ENCODE assay signal across 21 cellular contexts in the genomic region with DNA sequence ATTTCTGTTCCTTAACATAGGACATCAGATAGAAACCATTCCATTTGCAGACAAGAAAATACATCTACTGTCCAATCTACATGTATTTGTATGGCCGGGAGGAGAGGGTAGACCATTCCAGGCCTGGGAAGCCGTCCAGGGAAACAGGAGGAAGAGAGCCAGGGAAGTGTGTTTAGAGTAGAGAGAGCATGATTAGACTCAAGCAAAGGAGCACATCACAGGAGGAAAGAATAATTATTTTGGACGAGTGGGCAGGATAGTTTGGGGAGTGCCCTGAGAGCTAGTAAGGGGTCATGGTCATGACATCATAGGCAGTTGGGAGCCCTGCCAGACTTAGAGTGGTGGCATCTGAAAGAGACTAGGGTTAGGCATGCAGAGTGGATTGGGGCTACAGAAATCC.
A peak's percentile ranks its signal among the peaks of the same experiment; 100 is the strongest.
DNase-seq lines count a peak whose midpoint lies in the region; ATAC-seq and TF ChIP-seq lines count a peak whose summit lies in the region.
"Had no signal": no experiment of that assay in that cellular context is flagged by ENCODE, and none has a peak within 500 bp of the region (broad histone marks: within the 10 kb centered on the region; RNA-seq: fewer than 3 reads in every experiment).

No MANE protein-coding gene starts in this region.

- H3K9me3 ChIP-seq in IMR-90 (ENCODE audit: control insufficient read depth, insufficient read depth, low read length) = no peaks in the 10 kb centered on the region
- no peaks in the 10 kb centered on the region for H3K9me3 ChIP-seq in fibroblast of lung (ENCODE audit: control insufficient read depth, insufficient read depth, low read depth, low read length)
- H3K9me3 ChIP-seq: stomach had no signal

- DNase-seq in IMR-90 (peak; percentile 35), fibroblast of lung (ENCODE audit: low read depth in 2 of 2) (peak; percentile 24 to 50), pons (ENCODE audit: low spot score) (peak; percentile 30), NCI-H2171 (lab: John Stamatoyannopoulos, UW) (no peak), GM13977 (ENCODE audit: low spot score) (no peak)
- DNase-seq in activated T-helper 1 cell treated with anti-CD3 and anti-CD28 coated beads, Interleukin-12 subunit alpha, Interleukin-12 subunit beta, Interleukin-2, Interleukin-4 antibody, amounts not matched to agents 30 ng/mL and 10 ng/mL and 1 ng/mL, durations not matched to agents 14 hours and 24 hours and 36 hours (ENCODE audit: low spot score) = no peak
- DNase-seq in activated CD4-positive, CD25-positive, alpha-beta regulatory T cell treated with anti-CD3 and anti-CD28 coated beads, Interleukin-2, amount 50 U/mL, for 72 hours = no peak
- DNase-seq: activated CD4-positive, alpha-beta T cell treated with anti-CD3 and anti-CD28 coated beads for 4 hours; activated CD8-positive, alpha-beta memory T cell treated with anti-CD3 and anti-CD28 coated beads, Interleukin-2, amount 10 ng/mL, durations not matched to agents 7 days and 5 days; caudate nucleus; DMS79 treated with DMSO at 0.1 percent for 48 hours; effector CD8-positive, alpha-beta T cell; glutamatergic neuron; left cardiac atrium; NCI-H1436; NCI-H2171 treated with DMSO at 0.1 percent for 48 hours; NCI-H69; nephron progenitor cell; stimulated activated CD4-positive, alpha-beta T cell treated with anti-CD3 and anti-CD28 coated beads, Interleukin-4, amount 100 ng/mL, for 24 hours; stomach had no signal

- no peaks in the 10 kb centered on the region for H3K27me3 Mint-ChIP-seq in activated T-helper 1 cell treated with anti-CD3 and anti-CD28 coated beads, Interleukin-12 subunit alpha, Interleukin-12 subunit beta, Interleukin-2, Interleukin-4 antibody, amounts not matched to agents 30 ng/mL and 10 ng/mL and 1 ng/mL, durations not matched to agents 14 hours and 24 hours and 36 hours (ENCODE audit: insufficient read depth)

- no peak overlapping the region for H3K56ac ChIP-seq in IMR-90 (ENCODE audit: extremely low read depth, insufficient read depth, low read length)

- no peak overlapping the region for H3K4me2 ChIP-seq in IMR-90 (ENCODE audit: low read depth, low read length)
- H3K4me2 ChIP-seq in fibroblast of lung (ENCODE audit: extremely low read depth, insufficient read depth, low read length) = no peak overlapping the region

- H3K4me3 ChIP-seq in IMR-90 (ENCODE audit: insufficient read depth, low read depth, low read length) (no peak overlapping the region), fibroblast of lung (replicated peaks in 1 of 4; ENCODE audit: control extremely low read depth in 1 of 4, insufficient read depth in 1 of 4, low read depth in 3 of 4, low read length in 4 of 4) (no peak overlapping the region)
- H3K4me3 ChIP-seq: stomach had no signal

- no peak for TF ChIP-seq CTCF in IMR-90 (conservative IDR thresholded peaks at IDR 0.05; ENCODE audit: low read depth, low read length)
- TF ChIP-seq CTCF in fibroblast of lung (conservative IDR thresholded peaks at IDR 0.05 in 1 of 2, IDR thresholded peaks at IDR 0.05 in 1 of 2; ENCODE audit: low read depth in 1 of 2, low read length in 2 of 2) = no peak
- TF ChIP-seq CTCF in GM13977 (IDR thresholded peaks at IDR 0.05; ENCODE audit: extremely low read depth, insufficient read depth, missing control alignments) = no peak

- H3K27me3 ChIP-seq in IMR-90 (ENCODE audit: control insufficient read depth, insufficient read depth, low read length) (no peaks in the 10 kb centered on the region), fibroblast of lung (ENCODE audit: control insufficient read depth, insufficient read depth, low read length) (no peaks in the 10 kb centered on the region)
- H3K27me3 ChIP-seq: stomach had no signal

- H2AK9ac ChIP-seq in IMR-90 (replicated peaks; ENCODE audit: low read depth, low read length, poor library complexity) = no peak overlapping the region

- no peak overlapping the region for H3K4ac ChIP-seq in IMR-90 (ENCODE audit: low read depth, low read length)

- intact Hi-C loops in IMR-90 (cut with micrococcal nuclease) = no loop called here
- intact Hi-C loops in activated T-helper 1 cell treated with anti-CD3 and anti-CD28 coated beads, Interleukin-12 subunit alpha, Interleukin-12 subunit beta, Interleukin-2, Interleukin-4 antibody, amounts not matched to agents 30 ng/mL and 10 ng/mL and 1 ng/mL, durations not matched to agents 14 hours and 24 hours and 36 hours (cut with micrococcal nuclease) = no loop called here

- in situ Hi-C loops in IMR-90 (cut with MboI; ENCODE audit: low sequenced_read_pairs) (loop anchor here (25.0 kb wide), 1 partner anchor 1317 kb away; the partner anchor contains the start of gene PLAGL1), GM13977 (cut with MboI; ENCODE audit: low pct_unique_long_range_greater_than_20kb, low sequenced_read_pairs, unreplicated experiment) (loop anchor here (25.0 kb wide), 1 partner anchor 342 kb away; no protein-coding TSS in a partner anchor)

- POLR2A ChIA-PET in IMR-90 (lab: Charles Lee; ENCODE audit: unreplicated experiment) = no interaction called here

- no peaks in the 10 kb centered on the region for H3K9me3 Mint-ChIP-seq in activated T-helper 1 cell treated with anti-CD3 and anti-CD28 coated beads, Interleukin-12 subunit alpha, Interleukin-12 subunit beta, Interleukin-2, Interleukin-4 antibody, amounts not matched to agents 30 ng/mL and 10 ng/mL and 1 ng/mL, durations not matched to agents 14 hours and 24 hours and 36 hours
- H3K9me3 Mint-ChIP-seq: nephron progenitor cell had no signal

- H3K4me3 Mint-ChIP-seq in activated T-helper 1 cell treated with anti-CD3 and anti-CD28 coated beads, Interleukin-12 subunit alpha, Interleukin-12 subunit beta, Interleukin-2, Interleukin-4 antibody, amounts not matched to agents 30 ng/mL and 10 ng/mL and 1 ng/mL, durations not matched to agents 14 hours and 24 hours and 36 hours = no peak overlapping the region
- H3K4me3 Mint-ChIP-seq: activated CD8-positive, alpha-beta memory T cell treated with anti-CD3 and anti-CD28 coated beads, Interleukin-2, amount 10 ng/mL, durations not matched to agents 7 days and 5 days; nephron progenitor cell had no signal

- no peak overlapping the region for H3K27ac ChIP-seq in IMR-90 (ENCODE audit: insufficient read depth, low read length)
- no peak overlapping the region for H3K27ac ChIP-seq in fibroblast of lung (ENCODE audit: insufficient read depth, low read length)
- H3K27ac ChIP-seq: stomach had no signal

- no peak overlapping the region for H2BK120ac ChIP-seq in IMR-90 (ENCODE audit: low read depth, low read length)

- H2AFZ ChIP-seq in IMR-90 (replicated peaks; ENCODE audit: low read length, poor library complexity) (no peak overlapping the region), fibroblast of lung (ENCODE audit: low read length) (no peak overlapping the region)

- TF ChIP-seq RAD21 in IMR-90 (IDR thresholded peaks at IDR 0.05; ENCODE audit: low read length) = no peak

- H3K9me1 ChIP-seq in IMR-90 (ENCODE audit: insufficient read depth, low read length) = no peaks in the 10 kb centered on the region

- H3K79me2 ChIP-seq in fibroblast of lung (ENCODE audit: control insufficient read depth, insufficient read depth, low read length) = no peaks in the 10 kb centered on the region

- no peak overlapping the region for H3K18ac ChIP-seq in IMR-90 (ENCODE audit: low read depth, low read length)

- H2BK5ac ChIP-seq in IMR-90 (ENCODE audit: low read depth, low read length, poor library complexity, severe bottlenecking) = no peak overlapping the region

- no peak overlapping the region for H4K8ac ChIP-seq in IMR-90 (ENCODE audit: low read depth in 2 of 2, low read length in 2 of 2)

- no peak overlapping the region for H2BK15ac ChIP-seq in IMR-90 (ENCODE audit: low read depth, low read length)

- H4K5ac ChIP-seq in IMR-90 (ENCODE audit: low read depth, low read length) = no peak overlapping the region

- H3K4me1 Mint-ChIP-seq in activated T-helper 1 cell treated with anti-CD3 and anti-CD28 coated beads, Interleukin-12 subunit alpha, Interleukin-12 subunit beta, Interleukin-2, Interleukin-4 antibody, amounts not matched to agents 30 ng/mL and 10 ng/mL and 1 ng/mL, durations not matched to agents 14 hours and 24 hours and 36 hours (ENCODE audit: low read depth) = peaks cover 22% of the 10 kb centered on the region

- H2BK20ac ChIP-seq in IMR-90 (ENCODE audit: low read depth, low read length) = peak overlapping the region; percentile 9; the same call in 1 of the 2 replicates

- WGBS in IMR-90 (ENCODE audit: extremely low coverage in 2 of 2, insufficient read length in 1 of 2), 2 experiments = 10% methylated on average over 2 of the region's 3 CpGs; no CpG with 5 or more reads in 1 of the 2 experiments

- H4K20me1 ChIP-seq in IMR-90 (ENCODE audit: insufficient read depth, low read length) = no peaks in the 10 kb centered on the region
- H4K20me1 ChIP-seq in fibroblast of lung (ENCODE audit: control insufficient read depth, extremely low read depth, insufficient read depth, low read length) = no peaks in the 10 kb centered on the region

- H3K23ac ChIP-seq in IMR-90 (ENCODE audit: low read depth, low read length) = no peak overlapping the region

- H3K36me3 Mint-ChIP-seq in activated T-helper 1 cell treated with anti-CD3 and anti-CD28 coated beads, Interleukin-12 subunit alpha, Interleukin-12 subunit beta, Interleukin-2, Interleukin-4 antibody, amounts not matched to agents 30 ng/mL and 10 ng/mL and 1 ng/mL, durations not matched to agents 14 hours and 24 hours and 36 hours (ENCODE audit: low read depth) = no peaks in the 10 kb centered on the region
- H3K36me3 Mint-ChIP-seq: activated CD8-positive, alpha-beta memory T cell treated with anti-CD3 and anti-CD28 coated beads, Interleukin-2, amount 10 ng/mL, durations not matched to agents 7 days and 5 days had no signal

- no peaks in the 10 kb centered on the region for H3K79me1 ChIP-seq in IMR-90 (ENCODE audit: low read depth in 1 of 2, low read length in 2 of 2)

- TF ChIP-seq POLR2A in IMR-90 (IDR thresholded peaks at IDR 0.05; ENCODE audit: low read depth, low read length) = no peak

- no peaks in the 10 kb centered on the region for H3K36me3 ChIP-seq in IMR-90 (ENCODE audit: control insufficient read depth, insufficient read depth, low read length)
- no peaks in the 10 kb centered on the region for H3K36me3 ChIP-seq in fibroblast of lung (ENCODE audit: control insufficient read depth, insufficient read depth, low read length)
- H3K36me3 ChIP-seq: stomach had no signal

- BruUV-seq in IMR-90 (replicated peaks; lab: Mats Ljungman, UMichigan) = no TSS peak

- ATAC-seq in IMR-90 (ENCODE audit: low read depth) = no peak
- ATAC-seq: activated CD8-positive, alpha-beta memory T cell treated with anti-CD3 and anti-CD28 coated beads, Interleukin-2, amount 10 ng/mL, durations not matched to agents 7 days and 5 days; esophagus mucosa had no signal

- no peak overlapping the region for H3K14ac ChIP-seq in IMR-90 (replicated peaks; ENCODE audit: low read depth, low read length)

- no peak overlapping the region for H4K91ac ChIP-seq in IMR-90 (ENCODE audit: insufficient read depth, low read depth, low read length)

- H3K27ac Mint-ChIP-seq in activated T-helper 1 cell treated with anti-CD3 and anti-CD28 coated beads, Interleukin-12 subunit alpha, Interleukin-12 subunit beta, Interleukin-2, Interleukin-4 antibody, amounts not matched to agents 30 ng/mL and 10 ng/mL and 1 ng/mL, durations not matched to agents 14 hours and 24 hours and 36 hours = peak overlapping the region; percentile 6
- H3K27ac Mint-ChIP-seq: activated CD8-positive, alpha-beta memory T cell treated with anti-CD3 and anti-CD28 coated beads, Interleukin-2, amount 10 ng/mL, durations not matched to agents 7 days and 5 days; nephron progenitor cell had no signal

- no peak overlapping the region for H2AK5ac ChIP-seq in IMR-90 (ENCODE audit: low read depth, low read length)

- H3K9ac ChIP-seq in IMR-90 (ENCODE audit: low read depth, low read length) (no peak overlapping the region), fibroblast of lung (ENCODE audit: insufficient read depth, low read length) (no peak overlapping the region)

- dilution Hi-C loops in IMR-90 (cut with HindIII; ENCODE audit: low sequenced_read_pairs, unreplicated experiment) = no loop called here

- peaks cover 3% of the 10 kb centered on the region for H3K4me1 ChIP-seq in IMR-90 (ENCODE audit: control insufficient read depth, insufficient read depth, low read length)
- H3K4me1 ChIP-seq in fibroblast of lung (ENCODE audit: control insufficient read depth, extremely low read depth, insufficient read depth, low read length) = peaks cover 22% of the 10 kb centered on the region

- CTCF ChIA-PET in IMR-90 (lab: Yijun Ruan, JAX) = no interaction called here

Comparison
In these comparisons a context has a peak if more than half of its experiments do, and no peak if none do; other contexts are left out.
1. DNase-seq: peak in IMR-90 (single experiment), fibroblast of lung (2 of 2) and pons (single experiment); none in activated T-helper 1 cell treated with anti-CD3 and anti-CD28 coated beads, Interleukin-12 subunit alpha, Interleukin-12 subunit beta, Interleukin-2, Interleukin-4 antibody, amounts not matched to agents 30 ng/mL and 10 ng/mL and 1 ng/mL, durations not matched to agents 14 hours and 24 hours and 36 hours (single experiment), activated CD4-positive, CD25-positive, alpha-beta regulatory T cell treated with anti-CD3 and anti-CD28 coated beads, Interleukin-2, amount 50 U/mL, for 72 hours (single experiment), NCI-H2171 (single experiment) and GM13977 (single experiment).